5 cellular contexts compared by ENCODE assay signal in genomic region chr3:68336042-68336441, GRCh38.
"Had no signal": no experiment of that assay in that cellular context is flagged by ENCODE, and none has a peak within 500 bp of the region (broad histone marks: within the 10 kb centered on the region; RNA-seq: fewer than 3 reads in every experiment).

No MANE protein-coding gene starts in this region.

- DNase-seq: KBM-7, KG1 had no signal

- H3K4me2 ChIP-seq: KMS-11 had no signal

- FAIRE-seq: HTR-8/SVneo had no signal

- H3K27ac ChIP-seq: HL-60, KMS-11 had no signal

- H3K9ac ChIP-seq: KMS-11 had no signal
